In the genomic region with DNA sequence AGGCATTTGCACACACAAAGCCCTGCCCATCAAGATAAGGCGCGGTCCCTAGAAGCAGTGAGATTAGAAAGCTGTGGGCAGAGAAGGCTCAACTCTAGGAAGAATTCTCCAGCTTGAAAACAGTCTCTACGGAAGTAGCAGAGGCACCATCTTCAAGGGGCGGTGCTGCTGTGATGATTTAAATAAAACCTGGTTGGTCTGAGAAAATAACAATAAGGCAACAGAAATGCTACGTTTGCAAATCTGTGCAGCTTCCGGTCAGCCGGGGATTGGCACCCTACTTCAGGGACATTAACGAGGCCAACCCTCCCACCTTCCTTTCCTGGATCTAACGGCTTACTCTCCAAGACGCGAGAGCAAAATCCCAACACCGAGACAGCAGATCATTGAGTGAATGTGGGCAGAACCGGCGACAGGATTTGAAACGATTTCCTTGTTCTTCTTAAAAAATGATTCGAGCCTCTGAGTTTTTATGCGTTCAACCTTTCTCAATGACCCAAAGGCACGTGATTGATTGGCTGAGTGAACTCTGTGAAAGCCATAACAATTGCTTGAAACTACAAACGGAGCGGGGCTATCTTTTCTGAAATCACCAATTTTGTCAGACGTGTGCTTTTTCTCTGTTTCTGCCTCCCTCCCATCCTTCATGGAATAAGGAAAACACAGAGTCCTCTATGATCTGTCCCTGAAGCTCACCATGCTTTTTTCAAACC, we compare ENCODE assay signal across 11 cellular contexts.
A peak's percentile ranks its signal among the peaks of the same experiment; 100 is the strongest.
DNase-seq lines count a peak whose midpoint lies in the region; ATAC-seq, FAIRE-seq and TF ChIP-seq lines count a peak whose summit lies in the region.
"Had no signal": no experiment of that assay in that cellular context is flagged by ENCODE, and none has a peak within 500 bp of the region (broad histone marks: within the 10 kb centered on the region; RNA-seq: fewer than 3 reads in every experiment).

No MANE protein-coding gene starts in this region.

- H3K9ac ChIP-seq in endothelial cell of umbilical vein (replicated peaks; ENCODE audit: extremely low read depth, insufficient read depth, low read length): no peak overlapping the region

- ATAC-seq in natural killer cell (peak in 1 of 3 donors; percentile 26), HG03095 (IDR thresholded peaks at IDR 0.05; ENCODE audit: unreplicated experiment) (no peak), GM18873 (IDR thresholded peaks at IDR 0.05; ENCODE audit: low FRiP score, unreplicated experiment) (no peak)
- ATAC-seq: activated CD8-positive, alpha-beta T cell treated with anti-CD3 and anti-CD28 coated beads, Interleukin-2, amount 10 ng/mL, durations not matched to agents 7 days and 5 days had no signal

- H3K27ac ChIP-seq in A673 (ENCODE audit: low read depth, low read length, poor library complexity, severe bottlenecking) (no peak overlapping the region), endothelial cell of umbilical vein (ENCODE audit: insufficient read depth, low read depth, low read length) (no peak overlapping the region)

- H4K20me1 ChIP-seq in endothelial cell of umbilical vein (replicated peaks; ENCODE audit: control insufficient read depth, extremely low read depth, insufficient read depth, low read length): no peaks in the 10 kb centered on the region

- H3K4me3 ChIP-seq in A673 (ENCODE audit: low read depth, low read length, poor library complexity, severe bottlenecking) (peak overlapping the region; percentile 12), NB4 (ENCODE audit: low read depth, low read length) (peak overlapping the region; percentile 37), endothelial cell of umbilical vein (replicated peaks in 1 of 3; ENCODE audit: insufficient read depth in 1 of 3, low read depth in 1 of 3, low read length in 3 of 3) (no peak overlapping the region)

- dilution Hi-C loops in endothelial cell of umbilical vein (cut with MboI; ENCODE audit: extremely low pct_ligation_motif_present, low sequenced_read_pairs): no loop called here

- no peaks in the 10 kb centered on the region for H3K27me3 ChIP-seq in A673 (replicated peaks; ENCODE audit: insufficient read depth, low read depth, low read length, poor library complexity)
- H3K27me3 ChIP-seq in endothelial cell of umbilical vein (ENCODE audit: control insufficient read depth in 2 of 2, insufficient read depth in 2 of 2, low read length in 2 of 2): no peaks in the 10 kb centered on the region

- H3K4me1 ChIP-seq in A673 (ENCODE audit: insufficient read depth, low read length, poor library complexity, severe bottlenecking): no peaks in the 10 kb centered on the region
- H3K4me1 ChIP-seq in endothelial cell of umbilical vein (ENCODE audit: control insufficient read depth, extremely low read depth, insufficient read depth, low read length): no peaks in the 10 kb centered on the region

- intact Hi-C loops in A673 (cut with micrococcal nuclease; ENCODE audit: unreplicated experiment) (no loop called here), endothelial cell of umbilical vein (cut with micrococcal nuclease) (no loop called here), natural killer cell (cut with micrococcal nuclease) (no loop called here)

- peaks cover 20 to 43% of the 10 kb centered on the region in 2 donors for H3K27me3 Mint-ChIP-seq in natural killer cell (ENCODE audit: low read depth in 2 of 2)

- TF ChIP-seq CTCF in A673 (conservative IDR thresholded peaks at IDR 0.05; ENCODE audit: low read depth, low read length) (no peak), NB4 (IDR thresholded peaks at IDR 0.05; ENCODE audit: low read depth, low read length) (no peak), endothelial cell of umbilical vein (IDR thresholded peaks at IDR 0.05; ENCODE audit: extremely low read depth in 1 of 2, insufficient read depth in 1 of 2, low read depth in 1 of 2, low read length in 2 of 2) (no peak), natural killer cell (IDR thresholded peaks at IDR 0.05) (no peak)

- H3K79me2 ChIP-seq in endothelial cell of umbilical vein (ENCODE audit: control insufficient read depth, insufficient read depth, low read length): no peaks in the 10 kb centered on the region

- POLR2A ChIA-PET in A673 (lab: Charles Lee; ENCODE audit: low non-redundant PET) (no interaction called here), endothelial cell of umbilical vein (lab: Charles Lee) (no interaction called here)

- H3K4me2 ChIP-seq in endothelial cell of umbilical vein (ENCODE audit: insufficient read depth, low read length): no peak overlapping the region

- TF ChIP-seq POLR2A in NB4 (IDR thresholded peaks at IDR 0.05; ENCODE audit: extremely low read depth, insufficient read length) (no peak), endothelial cell of umbilical vein (IDR thresholded peaks at IDR 0.05; ENCODE audit: low read depth, low read length) (no peak)

- no peak for FAIRE-seq in endothelial cell of umbilical vein (lab: Jason Lieb, UNC)

- peak overlapping the region in 1 of 2 donors; percentile 49 for H3K27ac Mint-ChIP-seq in natural killer cell
- H3K27ac Mint-ChIP-seq: activated CD8-positive, alpha-beta T cell treated with anti-CD3 and anti-CD28 coated beads, Interleukin-2, amount 10 ng/mL, durations not matched to agents 7 days and 5 days; stimulated activated naive B cell treated with anti-CD40 and anti-IgM and Interleukin-4, amounts not matched to agents 10 μg/mL and 1 μg/mL and 100 μg/mL, for 72 hours had no signal

- no peak for DNase-seq in A673 (ENCODE audit: low spot score)
- DNase-seq in NB4 (ENCODE audit: low read depth): peak; percentile 57
- no peak for DNase-seq in endothelial cell of umbilical vein (ENCODE audit: low read depth, low spot score)
- DNase-seq in natural killer cell: no peak
- DNase-seq in RKO (ENCODE audit: low spot score): no peak
- no peak for DNase-seq in SKM-1 (lab: John Stamatoyannopoulos, UW; ENCODE audit: unreplicated experiment)
- DNase-seq: activated CD8-positive, alpha-beta T cell treated with anti-CD3 and anti-CD28 coated beads, Interleukin-2, amount 10 ng/mL, durations not matched to agents 7 days and 5 days; NCI-H187; stimulated activated naive B cell treated with anti-CD40 and anti-IgM and Interleukin-4, amounts not matched to agents 10 μg/mL and 1 μg/mL and 100 μg/mL, for 72 hours had no signal

- H2AFZ ChIP-seq in endothelial cell of umbilical vein (ENCODE audit: low read depth, low read length): peak overlapping the region; percentile 57

- H3K9me1 ChIP-seq in endothelial cell of umbilical vein (replicated peaks; ENCODE audit: control insufficient read depth, extremely low read depth, insufficient read depth, low read length): no peaks in the 10 kb centered on the region

- peaks cover 12 to 14% of the 10 kb centered on the region in 2 donors for H3K4me1 Mint-ChIP-seq in natural killer cell

- CTCF ChIA-PET in A673 (lab: Charles Lee) (no interaction called here), endothelial cell of umbilical vein (lab: Charles Lee) (no interaction called here)

- H3K36me3 ChIP-seq in A673 (ENCODE audit: insufficient read depth, low read length, poor library complexity, severe bottlenecking) (no peaks in the 10 kb centered on the region), endothelial cell of umbilical vein (ENCODE audit: control insufficient read depth in 2 of 2, extremely low read depth in 1 of 2, insufficient read depth in 2 of 2, low read length in 2 of 2) (no peaks in the 10 kb centered on the region)

- BruUV-seq in A673 (replicated peaks; lab: Mats Ljungman, UMichigan) (no TSS peak), endothelial cell of umbilical vein (replicated peaks; lab: Mats Ljungman, UMichigan) (no TSS peak)

- H3K9me3 ChIP-seq in A673 (ENCODE audit: low read depth, low read length, poor library complexity, severe bottlenecking): no peaks in the 10 kb centered on the region
- H3K9me3 ChIP-seq in endothelial cell of umbilical vein (replicated peaks; ENCODE audit: control insufficient read depth, insufficient read depth, low read length): no peaks in the 10 kb centered on the region

- peak overlapping the region; percentile 77 for H3K4me3 Mint-ChIP-seq in natural killer cell
- H3K4me3 Mint-ChIP-seq: activated CD8-positive, alpha-beta T cell treated with anti-CD3 and anti-CD28 coated beads, Interleukin-2, amount 10 ng/mL, durations not matched to agents 7 days and 5 days had no signal

- no peaks in the 10 kb centered on the region for H3K36me3 Mint-ChIP-seq in natural killer cell
- H3K36me3 Mint-ChIP-seq: stimulated activated naive B cell treated with anti-CD40 and anti-IgM and Interleukin-4, amounts not matched to agents 10 μg/mL and 1 μg/mL and 100 μg/mL, for 72 hours had no signal

- H3K9me3 Mint-ChIP-seq in natural killer cell: no peaks in the 10 kb centered on the region

TF ChIP-seq in endothelial cell of umbilical vein, 7 proteins besides CTCF, POLR2A, EP300 and RAD21:
- no peak for TF ChIP-seq JUN (IDR thresholded peaks at IDR 0.05; ENCODE audit: borderline replicate concordance, insufficient read depth, insufficient read length, low read depth)
- TF ChIP-seq POLR2AphosphoS5 (IDR thresholded peaks at IDR 0.05; ENCODE audit: insufficient read depth, low read depth, low read length): no peak
- TF ChIP-seq GATA2 (IDR thresholded peaks at IDR 0.05; ENCODE audit: insufficient read depth, insufficient read length, low read depth, low read length): no peak
- TF ChIP-seq, protein P1, sequence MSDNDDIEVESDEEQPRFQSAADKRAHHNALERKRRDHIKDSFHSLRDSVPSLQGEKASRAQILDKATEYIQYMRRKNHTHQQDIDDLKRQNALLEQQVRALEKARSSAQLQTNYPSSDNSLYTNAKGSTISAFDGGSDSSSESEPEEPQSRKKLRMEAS (IDR thresholded peaks at IDR 0.05; ENCODE audit: insufficient read depth, insufficient read length): no peak
- no peak for TF ChIP-seq MYC (IDR thresholded peaks at IDR 0.05; ENCODE audit: low read depth, low read length)
- no peak for TF ChIP-seq FOS (IDR thresholded peaks at IDR 0.05; ENCODE audit: borderline replicate concordance, insufficient read depth, low read length)
- TF ChIP-seq EZH2 (IDR thresholded peaks at IDR 0.05; ENCODE audit: borderline replicate concordance, low read depth, low read length, severe bottlenecking): no peak
TF ChIP-seq in endothelial cell of umbilical vein: peak in this region for 0.

Comparison
In these comparisons a context has a peak if more than half of its experiments do, and no peak if none do; other contexts are left out.
1. H3K4me3 ChIP-seq: peak in A673 (single experiment) and NB4 (single experiment); none in endothelial cell of umbilical vein (0 of 3).